22 cellular contexts compared by ENCODE assay signal in genomic region chr3:8423307-8423706, GRCh38.
DNase-seq lines count a peak whose midpoint lies in the region; ATAC-seq, FAIRE-seq and TF ChIP-seq lines count a peak whose summit lies in the region.
"Had no signal": no experiment of that assay in that cellular context is flagged by ENCODE, and none has a peak within 500 bp of the region (broad histone marks: within the 10 kb centered on the region; RNA-seq: fewer than 3 reads in every experiment).

No MANE protein-coding gene starts in this region.

- CTCF ChIA-PET in A673 (lab: Charles Lee), result interaction anchor here (1.2 kb wide), 1 partner anchor 199 kb away, joined by 4 read pairs; no protein-coding TSS in a partner anchor
- CTCF ChIA-PET in WTC11 (lab: Charles Lee), result interaction anchor here (0.8 to 1.0 kb wide), 2 partner anchors 99 to 199 kb away, joined by 3 to 4 read pairs; no protein-coding TSS in a partner anchor

- H3K4me1 ChIP-seq in A673 (ENCODE audit: insufficient read depth, low read length, poor library complexity, severe bottlenecking), result peaks cover 18% of the 10 kb centered on the region

- no peaks in the 10 kb centered on the region for H3K27me3 ChIP-seq in A673 (replicated peaks; ENCODE audit: insufficient read depth, low read depth, low read length, poor library complexity)

- no TSS peak for BruUV-seq in A673 (replicated peaks; lab: Mats Ljungman, UMichigan)

- peaks cover 11% of the 10 kb centered on the region for H3K9me3 ChIP-seq in A673 (ENCODE audit: low read depth, low read length, poor library complexity, severe bottlenecking)

- H3K4me1 Mint-ChIP-seq in WTC11, result 0 out of 2 replicates have a peak, but pooled peaks cover 2% of the 10 kb centered on the region
- H3K4me1 Mint-ChIP-seq: GM23338 had no signal

- POLR2A ChIA-PET in A673 (lab: Charles Lee; ENCODE audit: low non-redundant PET), result no interaction called here
- POLR2A ChIA-PET in WTC11 (lab: Charles Lee), result no interaction called here

- no peak overlapping the region for H3K27ac ChIP-seq in A673 (ENCODE audit: low read depth, low read length, poor library complexity, severe bottlenecking)

- intact Hi-C loops in A673 (cut with micrococcal nuclease; ENCODE audit: unreplicated experiment), result loop anchor here (2.0 to 10.0 kb wide), 2 partner anchors 199 to 1489 kb away; no protein-coding TSS in a partner anchor

- ATAC-seq in WTC11, result no peak
- no peak for ATAC-seq in HG03457 (IDR thresholded peaks at IDR 0.05; ENCODE audit: unreplicated experiment)
- ATAC-seq: GM12878, GM23338, HCT116, PC-3 had no signal

- H3K9me3 Mint-ChIP-seq in WTC11, result peaks cover 17% of the 10 kb centered on the region

- H3K27ac Mint-ChIP-seq in WTC11, result no peak overlapping the region
- H3K27ac Mint-ChIP-seq: GM23338 had no signal

- H3K27me3 Mint-ChIP-seq in WTC11 (ENCODE audit: low read depth), result peaks cover 3% of the 10 kb centered on the region; the same call in 1 of the 2 replicates

- no peak for DNase-seq in A673 (ENCODE audit: low spot score)
- peak; percentile 15 for DNase-seq in COLO829 (ENCODE audit: low spot score)
- DNase-seq in LNCaP clone FGC (ENCODE audit: low read depth), result no peak
- no peak for DNase-seq in WTC11 (ENCODE audit: low spot score)
- DNase-seq in NCI-H146 (lab: John Stamatoyannopoulos, UW), result no peak
- DNase-seq: C1 segment of cervical spinal cord, KG1, NCI-H1048, NCI-H1694 treated with DMSO at 0.1 percent for 48 hours, NCI-H2107, NCI-H510A, NCI-H774, PC-3, RPMI8226, SIG-M5, T-helper 2 cell had no signal

- FAIRE-seq in endometrium (lab: Jason Lieb, UNC), result peak; percentile 98
- FAIRE-seq: GM12878, GM19239 had no signal

- TF ChIP-seq CTCF in A673 (conservative IDR thresholded peaks at IDR 0.05; ENCODE audit: low read depth, low read length), result peak; percentile 35
- TF ChIP-seq CTCF in LNCaP clone FGC (IDR thresholded peaks at IDR 0.05; ENCODE audit: control insufficient read depth, extremely low read depth, insufficient read depth), result peak; percentile 31
- TF ChIP-seq CTCF in WTC11 (IDR thresholded peaks at IDR 0.05), result no peak

- H3K36me3 ChIP-seq in A673 (ENCODE audit: insufficient read depth, low read length, poor library complexity, severe bottlenecking), result no peaks in the 10 kb centered on the region

- peaks cover 10% of the 10 kb centered on the region for H3K36me3 Mint-ChIP-seq in WTC11

- H3K4me3 ChIP-seq in A673 (ENCODE audit: low read depth, low read length, poor library complexity, severe bottlenecking), result no peak overlapping the region
- no peak overlapping the region for H3K4me3 ChIP-seq in LNCaP clone FGC (ENCODE audit: low read depth, low read length)
- H3K4me3 ChIP-seq: GM12878, GM23338 had no signal

- H3K4me3 Mint-ChIP-seq in WTC11, result no peak overlapping the region
- H3K4me3 Mint-ChIP-seq: GM23338 had no signal

TF ChIP-seq in WTC11, 78 proteins besides CTCF, POLR2A, EP300 and RAD21:
- TF ChIP-seq ELF4 (CRISPR knock-in tag; IDR thresholded peaks at IDR 0.05; ENCODE audit: low read depth) (no peak), EMX1 (CRISPR knock-in tag; IDR thresholded peaks at IDR 0.05) (no peak), OVOL2 (CRISPR knock-in tag; IDR thresholded peaks at IDR 0.05; ENCODE audit: borderline replicate concordance) (no peak), NFATC4 (CRISPR knock-in tag; IDR thresholded peaks at IDR 0.05) (no peak), ZNF396 (CRISPR knock-in tag; IDR thresholded peaks at IDR 0.05; ENCODE audit: borderline replicate concordance) (no peak), ZNF138 (CRISPR knock-in tag; conservative IDR thresholded peaks at IDR 0.05) (no peak)
